ENCODE assay signal across 8 cellular contexts in genomic region chr12:121801601-121802484, GRCh38. TPM values are rescaled to one million over a fixed set of nuclear protein-coding genes. Genes with fewer than 3 reads are reported as not detected.
DNase-seq lines count a peak whose midpoint lies in the region; ATAC-seq, FAIRE-seq and TF ChIP-seq lines count a peak whose summit lies in the region.

No MANE protein-coding gene starts in this region.

- BruUV-seq in IMR-90 (replicated peaks; lab: Mats Ljungman, UMichigan) = TSS peak; percentile 55
- TSS peak; percentile 50 for BruUV-seq in HepG2 (replicated peaks; lab: Mats Ljungman, UMichigan)

- peaks cover 72% of the 10 kb centered on the region for H3K79me2 ChIP-seq in SK-N-SH (ENCODE audit: insufficient read depth)
- H3K79me2 ChIP-seq in HepG2 (ENCODE audit: insufficient read depth, low read length) = peaks cover 62% of the 10 kb centered on the region

- H3K36me3 ChIP-seq in IMR-90 (ENCODE audit: control insufficient read depth, insufficient read depth, low read length) = peaks cover 5% of the 10 kb centered on the region
- peaks cover 7% of the 10 kb centered on the region in 2 experiments for H3K36me3 ChIP-seq in SK-N-SH (replicated peaks in 1 of 2; ENCODE audit: control insufficient read depth in 1 of 2, insufficient read depth in 2 of 2, low read length in 1 of 2)
- no peaks in the 10 kb centered on the region for H3K36me3 ChIP-seq in HepG2 (replicated peaks in 1 of 2; ENCODE audit: control insufficient read depth in 1 of 2, insufficient read depth in 2 of 2, low read length in 2 of 2)

- H3K23ac ChIP-seq in IMR-90 (ENCODE audit: low read depth, low read length) = peak overlapping the region; percentile 100

- peaks cover 41% of the 10 kb centered on the region for H3F3A ChIP-seq in SK-N-SH (replicated peaks; ENCODE audit: insufficient read depth)

- H3K27me3 ChIP-seq in IMR-90 (ENCODE audit: control insufficient read depth, insufficient read depth, low read length) (no peaks in the 10 kb centered on the region), SK-N-SH (ENCODE audit: insufficient read depth) (no peaks in the 10 kb centered on the region), HepG2 (ENCODE audit: control insufficient read depth in 1 of 2, insufficient read depth in 2 of 2, low read length in 2 of 2) (no peaks in the 10 kb centered on the region; a peak in 1 of 5 replicates)

- H3K14ac ChIP-seq in IMR-90 (replicated peaks; ENCODE audit: low read depth, low read length) = peak overlapping the region; percentile 100

- peak overlapping the region; percentile 99 for H3K56ac ChIP-seq in IMR-90 (ENCODE audit: extremely low read depth, insufficient read depth, low read length)

- H4K20me1 ChIP-seq in IMR-90 (ENCODE audit: insufficient read depth, low read length) (peaks cover 24% of the 10 kb centered on the region), SK-N-SH (ENCODE audit: insufficient read depth) (peaks cover 8% of the 10 kb centered on the region), HepG2 (ENCODE audit: insufficient read depth, low read length) (0 out of 2 replicates have a peak, but pooled peaks cover under 1% of the 10 kb centered on the region)

- H3K79me1 ChIP-seq in IMR-90 (ENCODE audit: low read depth in 1 of 2, low read length in 2 of 2) = peaks cover 7 to 45% of the 10 kb centered on the region in 2 experiments; a peak in 3 of 4 replicates

- peak overlapping the region; percentile 68 for H2BK20ac ChIP-seq in IMR-90 (ENCODE audit: low read depth, low read length)

- H2BK5ac ChIP-seq in IMR-90 (ENCODE audit: low read depth, low read length, poor library complexity, severe bottlenecking) = peak overlapping the region; percentile 99

- peaks cover 4% of the 10 kb centered on the region; the same call in 1 of the 2 replicates for H3K9me1 ChIP-seq in IMR-90 (ENCODE audit: insufficient read depth, low read length)

- TF ChIP-seq CTCF in IMR-90 (conservative IDR thresholded peaks at IDR 0.05; ENCODE audit: low read depth, low read length) (no peak), SK-N-SH (IDR thresholded peaks at IDR 0.05) (no peak), cardiac fibroblast (IDR thresholded peaks at IDR 0.05; ENCODE audit: low read depth, low read length) (no peak), HepG2 (CRISPR knock-in tag; IDR thresholded peaks at IDR 0.05) (no peak)

- dilution Hi-C loops in IMR-90 (cut with HindIII; ENCODE audit: low sequenced_read_pairs, unreplicated experiment) = no loop called here

- in situ Hi-C loops in IMR-90 (cut with MboI; ENCODE audit: low sequenced_read_pairs) = no loop called here
- in situ Hi-C loops in HepG2 (cut with HindIII; ENCODE audit: extremely low pct_ligation_motif_present, low pct_unique_long_range_greater_than_20kb) = no loop called here

- POLR2A ChIA-PET in IMR-90 (lab: Charles Lee; ENCODE audit: unreplicated experiment) (interaction anchor here (0.6 to 3.4 kb wide), 2 partner anchors 9 to 108 kb away, joined by 13 to 20 read pairs; no protein-coding TSS in a partner anchor), SK-N-SH (lab: Yijun Ruan, JAX) (interaction anchor here (1.2 to 3.4 kb wide), 3 partner anchors 9 to 87 kb away, joined by 3 to 30 read pairs (median 3); partner anchors contain the start of gene PSMD9), HepG2 (lab: Yijun Ruan, JAX) (interaction anchor here (0.5 to 14.5 kb wide), 14 partner anchors 4 to 123 kb away, joined by 3 to 393 read pairs (median 8); partner anchors contain the start of genes HPD, PSMD9, RHOF and SETD1B)

- peak overlapping the region; percentile 99 for H4K91ac ChIP-seq in IMR-90 (ENCODE audit: insufficient read depth, low read depth, low read length)

- no CpG with 5 or more reads among the region's 18 CpGs for WGBS in IMR-90 (ENCODE audit: extremely low coverage in 2 of 2, insufficient read length in 1 of 2), 2 experiments
- 4% methylated on average over 18 of the region's 18 CpGs for WGBS in SK-N-SH (ENCODE audit: low lambda C conversion rate)
- WGBS in HepG2 (ENCODE audit: low lambda C conversion rate) = 1% methylated on average over 18 of the region's 18 CpGs

- H4K8ac ChIP-seq in IMR-90 (ENCODE audit: low read depth in 2 of 2, low read length in 2 of 2) = peak overlapping the region; percentile 93 to 99

- peak overlapping the region; percentile 100 for H4K5ac ChIP-seq in IMR-90 (ENCODE audit: low read depth, low read length)

- H3K4me1 ChIP-seq in IMR-90 (ENCODE audit: control insufficient read depth, insufficient read depth, low read length) (peaks cover 31% of the 10 kb centered on the region), SK-N-SH (ENCODE audit: control insufficient read depth in 1 of 2, insufficient read depth in 2 of 2, low read depth in 1 of 2, low read length in 1 of 2) (peaks cover 26 to 39% of the 10 kb centered on the region in 2 experiments), HepG2 (ENCODE audit: insufficient read depth, low read length) (peaks cover 41% of the 10 kb centered on the region)

- ATAC-seq in IMR-90 (ENCODE audit: low read depth) = no peak
- no peak for ATAC-seq in HepG2
- ATAC-seq in GM18520 (IDR thresholded peaks at IDR 0.05; ENCODE audit: unreplicated experiment) = no peak
- ATAC-seq in HG02763 (IDR thresholded peaks at IDR 0.05; ENCODE audit: unreplicated experiment) = no peak

- no peak for FAIRE-seq in HepG2 (lab: Jason Lieb, UNC)

- H2AK5ac ChIP-seq in IMR-90 (ENCODE audit: low read depth, low read length) = peak overlapping the region; percentile 87

- peak overlapping the region; percentile 77; the same call in 2 of the 3 replicates for H2BK15ac ChIP-seq in IMR-90 (ENCODE audit: low read depth, low read length)

- no peaks in the 10 kb centered on the region for H3K9me2 ChIP-seq in SK-N-SH

- peak overlapping the region; percentile 100 for H2AK9ac ChIP-seq in IMR-90 (replicated peaks; ENCODE audit: low read depth, low read length, poor library complexity)

- no peaks in the 10 kb centered on the region for H3K9me3 ChIP-seq in IMR-90 (ENCODE audit: control insufficient read depth, insufficient read depth, low read length)
- H3K9me3 ChIP-seq in SK-N-SH = no peaks in the 10 kb centered on the region
- no peaks in the 10 kb centered on the region for H3K9me3 ChIP-seq in HepG2 (ENCODE audit: low read length)

- intact Hi-C loops in IMR-90 (cut with micrococcal nuclease) = no loop called here
- intact Hi-C loops in HepG2 (cut with micrococcal nuclease; ENCODE audit: unreplicated experiment) = no loop called here

- DNase-seq in CD1c-positive myeloid dendritic cell (ENCODE audit: extremely low spot score) (peak; percentile 34), IMR-90 (peak; percentile 45), SK-N-SH (no peak), cardiac fibroblast (ENCODE audit: low read depth in 2 of 2) (peak; percentile 66 to 79), HepG2 (ENCODE audit: low spot score) (no peak), substantia nigra (lab: John Stamatoyannopoulos, UW) (peak in 11 of 49 donors; percentile 16 to 56 (median 48))

- peak overlapping the region; percentile 99 for H3K18ac ChIP-seq in IMR-90 (ENCODE audit: low read depth, low read length)

- TF ChIP-seq POLR2A in IMR-90 (IDR thresholded peaks at IDR 0.05; ENCODE audit: low read depth, low read length) (no peak), HepG2 (IDR thresholded peaks at IDR 0.05; ENCODE audit: insufficient read depth in 1 of 2, low read depth in 2 of 2, low read length in 2 of 2) (no peak; a peak in 1 of 4 replicates)

- H3K9ac ChIP-seq in IMR-90 (ENCODE audit: low read depth, low read length) (peak overlapping the region; percentile 93), SK-N-SH (peak overlapping the region; percentile 88), HepG2 (ENCODE audit: insufficient read depth, low read depth, low read length) (peak overlapping the region; percentile 98)

- CTCF ChIA-PET in IMR-90 (lab: Yijun Ruan, JAX) = interaction anchor here (0.9 to 2.3 kb wide), 3 partner anchors 8 to 86 kb away, joined by 3 to 8 read pairs (median 6); partner anchors contain the start of genes PSMD9 and RHOF
- CTCF ChIA-PET in SK-N-SH (lab: Yijun Ruan, JAX) = interaction anchor here (0.7 to 18.3 kb wide), 6 partner anchors 7 to 86 kb away, joined by 3 to 675 read pairs (median 10); partner anchors contain the start of genes PSMD9, RHOF and SETD1B
- CTCF ChIA-PET in HepG2 (lab: Yijun Ruan, JAX; ENCODE audit: low intra/inter-chr PET ratio, low total read pairs) = no interaction called here

- H3K27ac ChIP-seq in IMR-90 (ENCODE audit: insufficient read depth, low read length) (peak overlapping the region; percentile 97), SK-N-SH (ENCODE audit: low read depth in 2 of 2, low read length in 1 of 2) (peak overlapping the region; percentile 98 to 99), HepG2 (ENCODE audit: extremely low read length, insufficient read depth, low read length) (peak overlapping the region; percentile 99), substantia nigra (ENCODE audit: low read depth, low read length, poor library complexity, severe bottlenecking) (peak overlapping the region; percentile 100)

- no peak for TF ChIP-seq RAD21 in IMR-90 (IDR thresholded peaks at IDR 0.05; ENCODE audit: low read length)
- no peak for TF ChIP-seq RAD21 in SK-N-SH (IDR thresholded peaks at IDR 0.05; ENCODE audit: low read length)
- no peak for TF ChIP-seq RAD21 in HepG2 (CRISPR knock-in tag; IDR thresholded peaks at IDR 0.05)

- H2AFZ ChIP-seq in IMR-90 (replicated peaks; ENCODE audit: low read length, poor library complexity) (peak overlapping the region; percentile 67), SK-N-SH (ENCODE audit: low read depth) (no peak overlapping the region), HepG2 (ENCODE audit: low read length) (no peak overlapping the region)

- H3K4me2 ChIP-seq in IMR-90 (ENCODE audit: low read depth, low read length) = peak overlapping the region; percentile 96
- peak overlapping the region; percentile 77 for H3K4me2 ChIP-seq in SK-N-SH
- peak overlapping the region; percentile 96 for H3K4me2 ChIP-seq in HepG2 (ENCODE audit: low read depth, low read length)

- H3K4ac ChIP-seq in IMR-90 (ENCODE audit: low read depth, low read length) = peak overlapping the region; percentile 99

- H3K4me3 ChIP-seq in IMR-90 (ENCODE audit: insufficient read depth, low read depth, low read length) (peak overlapping the region; percentile 52), SK-N-SH (ENCODE audit: low read depth in 2 of 2, low read length in 1 of 2) (peak overlapping the region; percentile 70 to 73), cardiac fibroblast (replicated peaks in 1 of 2; ENCODE audit: low read depth in 2 of 2, low read length in 2 of 2) (peak overlapping the region; percentile 66 to 69), HepG2 (replicated peaks in 1 of 3; ENCODE audit: insufficient read depth in 1 of 3, low read depth in 2 of 3, low read length in 3 of 3) (peak overlapping the region; percentile 71 to 80 (median 79))

- H2BK120ac ChIP-seq in IMR-90 (ENCODE audit: low read depth, low read length) = peak overlapping the region; percentile 88

- TF ChIP-seq EP300 in SK-N-SH (IDR thresholded peaks at IDR 0.05; ENCODE audit: borderline replicate concordance in 1 of 2, low read depth in 1 of 2, low read length in 1 of 2) (no peak), HepG2 (IDR thresholded peaks at IDR 0.05; ENCODE audit: low read depth in 2 of 2, low read length in 2 of 2) (no peak), HepG2 (CRISPR knock-in tag; IDR thresholded peaks at IDR 0.05; ENCODE audit: borderline replicate concordance) (no peak)

RNA-seq across cellular contexts. Expression of gene SETD1B, which starts 2.0 kb away (rescaled TPM):
- 0.83 and 0.90 TPM in 2 replicates for total RNA-seq in IMR-90 (2012; rRNA removed)
- polyA plus RNA-seq in IMR-90 (2012; rRNA removed) = 5.1 and 5.5 TPM in 2 replicates
- 3.1 and 3.5 TPM in 2 replicates for polyA plus RNA-seq in IMR-90 (2012; cell fraction: cytosol; rRNA removed)
- polyA plus RNA-seq in IMR-90 (2012; cell fraction: nucleus; rRNA removed; ENCODE audit: low replicate concordance) = 14.8 and 15.1 TPM in 2 replicates
- polyA plus RNA-seq in SK-N-SH (2012; rRNA removed) = 1.2 and 2.0 TPM in 2 replicates
- 1.5 and 1.8 TPM in 2 replicates for polyA plus RNA-seq in SK-N-SH (2012; cell fraction: cytosol; rRNA removed)
- polyA plus RNA-seq in SK-N-SH (2012; cell fraction: nucleus; rRNA removed) = 8.4 and 11.5 TPM in 2 replicates
- total RNA-seq in HepG2 (2016; rRNA removed; fragmentation: Illumina TruSeq; extraction: Trizol) = 1.4 and 1.8 TPM in 2 replicates
- 0.40 and 0.44 TPM in 2 replicates for total RNA-seq in HepG2 (2016; cell fraction: cytosol; rRNA removed; fragmentation: Illumina TruSeq; extraction: Trizol; ENCODE audit: low read depth)
- 1.3 TPM in 2 replicates for total RNA-seq in HepG2 (2016; cell fraction: insoluble cytoplasmic fraction; rRNA removed; fragmentation: Illumina TruSeq; extraction: Trizol)
- total RNA-seq in HepG2 (2016; cell fraction: membrane; rRNA removed; fragmentation: Illumina TruSeq; extraction: Trizol) = 1.3 and 1.4 TPM in 2 replicates
- 2.7 and 3.3 TPM in 2 replicates for total RNA-seq in HepG2 (2016; cell fraction: nucleus; rRNA removed; fragmentation: Illumina TruSeq; extraction: Trizol)
- 1.1 and 1.3 TPM in 2 replicates for polyA plus RNA-seq in HepG2 (2011; rRNA removed)
- polyA plus RNA-seq in HepG2 (2011; cell fraction: cytosol; rRNA removed) = 0.43 and 0.51 TPM in 2 replicates
- 9.3 TPM in 2 replicates for polyA plus RNA-seq in HepG2 (2011; cell fraction: nucleus; rRNA removed)
- 4.2 and 6.2 TPM in 2 replicates for polyA plus RNA-seq in HepG2 (2012)
- polyA plus RNA-seq in HepG2 (2016; cell fraction: cytosol; fragmentation: Illumina TruSeq; extraction: Trizol; ENCODE audit: low read depth) = 0.32 and 0.34 TPM in 2 replicates
- polyA plus RNA-seq in HepG2 (2016; cell fraction: insoluble cytoplasmic fraction; fragmentation: Illumina TruSeq; extraction: Trizol; ENCODE audit: low read depth) = 2.6 and 3.8 TPM in 2 replicates
- 0.70 and 0.76 TPM in 2 replicates for polyA plus RNA-seq in HepG2 (2016; cell fraction: membrane; fragmentation: Illumina TruSeq; extraction: Trizol; ENCODE audit: low read depth)
- 16.0 and 18.9 TPM in 2 replicates for polyA plus RNA-seq in HepG2 (2016; cell fraction: nucleus; fragmentation: Illumina TruSeq; extraction: Trizol; ENCODE audit: insufficient read depth, low read depth)
- polyA minus RNA-seq in HepG2 (2011; rRNA and poly(A)+ RNA removed; ENCODE audit: low replicate concordance) = 2.1 and 4.2 TPM in 2 replicates
- polyA minus RNA-seq in HepG2 (2011; cell fraction: cytosol; rRNA and poly(A)+ RNA removed) = 1.8 and 2.5 TPM in 2 replicates
- 3.6 and 4.4 TPM in 2 replicates for polyA minus RNA-seq in HepG2 (2011; cell fraction: nucleus; rRNA and poly(A)+ RNA removed)

RNA-seq across cellular contexts. Expression of gene RHOF, which starts 8.4 kb away (rescaled TPM):
- total RNA-seq in IMR-90 (2012; rRNA removed) (3.0 and 3.9 TPM in 2 replicates), HepG2 (2016; rRNA removed; fragmentation: Illumina TruSeq; extraction: Trizol) (11.0 and 14.6 TPM in 2 replicates)
- polyA plus RNA-seq in IMR-90 (2012; rRNA removed) (5.1 and 5.3 TPM in 2 replicates), SK-N-SH (2012; rRNA removed) (5.0 and 5.3 TPM in 2 replicates), HepG2 (2011; rRNA removed) (31.3 and 32.2 TPM in 2 replicates)
- polyA plus RNA-seq in IMR-90 (2012; cell fraction: cytosol; rRNA removed) = 4.7 and 7.8 TPM in 2 replicates
- polyA plus RNA-seq in IMR-90 (2012; cell fraction: nucleus; rRNA removed; ENCODE audit: low replicate concordance) = 14.0 and 15.7 TPM in 2 replicates
- 2.3 and 2.8 TPM in 2 replicates for polyA plus RNA-seq in SK-N-SH (2012; cell fraction: cytosol; rRNA removed)
- polyA plus RNA-seq in SK-N-SH (2012; cell fraction: nucleus; rRNA removed) = 19.5 and 20.2 TPM in 2 replicates
- total RNA-seq in HepG2 (2016; cell fraction: cytosol; rRNA removed; fragmentation: Illumina TruSeq; extraction: Trizol; ENCODE audit: low read depth) = 10.8 and 12.5 TPM in 2 replicates
- total RNA-seq in HepG2 (2016; cell fraction: insoluble cytoplasmic fraction; rRNA removed; fragmentation: Illumina TruSeq; extraction: Trizol) = 9.8 and 14.8 TPM in 2 replicates
- total RNA-seq in HepG2 (2016; cell fraction: membrane; rRNA removed; fragmentation: Illumina TruSeq; extraction: Trizol) = 18.2 and 24.9 TPM in 2 replicates
- total RNA-seq in HepG2 (2016; cell fraction: nucleus; rRNA removed; fragmentation: Illumina TruSeq; extraction: Trizol) = 14.1 and 17.3 TPM in 2 replicates
- 28.4 and 38.7 TPM in 2 replicates for polyA plus RNA-seq in HepG2 (2011; cell fraction: cytosol; rRNA removed)
- polyA plus RNA-seq in HepG2 (2011; cell fraction: nucleus; rRNA removed) = 37.5 and 40.2 TPM in 2 replicates
- polyA plus RNA-seq in HepG2 (2012) = 10.8 and 12.9 TPM in 2 replicates
- polyA plus RNA-seq in HepG2 (2016; cell fraction: cytosol; fragmentation: Illumina TruSeq; extraction: Trizol; ENCODE audit: low read depth) = 19.8 and 23.7 TPM in 2 replicates
- polyA plus RNA-seq in HepG2 (2016; cell fraction: insoluble cytoplasmic fraction; fragmentation: Illumina TruSeq; extraction: Trizol; ENCODE audit: low read depth) = 19.7 and 25.0 TPM in 2 replicates
- polyA plus RNA-seq in HepG2 (2016; cell fraction: membrane; fragmentation: Illumina TruSeq; extraction: Trizol; ENCODE audit: low read depth) = 27.0 and 27.4 TPM in 2 replicates
- 24.9 and 31.1 TPM in 2 replicates for polyA plus RNA-seq in HepG2 (2016; cell fraction: nucleus; fragmentation: Illumina TruSeq; extraction: Trizol; ENCODE audit: insufficient read depth, low read depth)
- polyA minus RNA-seq in HepG2 (2011; rRNA and poly(A)+ RNA removed; ENCODE audit: low replicate concordance) = 46.1 and 174 TPM in 2 replicates
- polyA minus RNA-seq in HepG2 (2011; cell fraction: cytosol; rRNA and poly(A)+ RNA removed) = 32.2 and 38.9 TPM in 2 replicates
- polyA minus RNA-seq in HepG2 (2011; cell fraction: nucleus; rRNA and poly(A)+ RNA removed) = 32.4 and 35.6 TPM in 2 replicates

RNA-seq across cellular contexts. Expression of gene HPD, which starts 56.8 kb away (rescaled TPM):
- 0.18 TPM in 1 of 2 replicates, not detected in the other for total RNA-seq in IMR-90 (2012; rRNA removed)
- polyA plus RNA-seq in IMR-90 (2012; rRNA removed) = 0.14 and 0.15 TPM in 2 replicates
- polyA plus RNA-seq in IMR-90 (2012; cell fraction: cytosol; rRNA removed) = 0.08 and 0.13 TPM in 2 replicates
- polyA plus RNA-seq in IMR-90 (2012; cell fraction: nucleus; rRNA removed; ENCODE audit: low replicate concordance) = 0.38 and 0.45 TPM in 2 replicates
- 1.8 and 1.9 TPM in 2 replicates for polyA plus RNA-seq in SK-N-SH (2012; rRNA removed)
- 2.0 TPM in 2 replicates for polyA plus RNA-seq in SK-N-SH (2012; cell fraction: cytosol; rRNA removed)
- 2.2 and 2.8 TPM in 2 replicates for polyA plus RNA-seq in SK-N-SH (2012; cell fraction: nucleus; rRNA removed)
- 120 and 138 TPM in 2 replicates for total RNA-seq in HepG2 (2016; rRNA removed; fragmentation: Illumina TruSeq; extraction: Trizol)
- total RNA-seq in HepG2 (2016; cell fraction: cytosol; rRNA removed; fragmentation: Illumina TruSeq; extraction: Trizol; ENCODE audit: low read depth) = 101 and 114 TPM in 2 replicates
- total RNA-seq in HepG2 (2016; cell fraction: insoluble cytoplasmic fraction; rRNA removed; fragmentation: Illumina TruSeq; extraction: Trizol) = 120 and 121 TPM in 2 replicates
- 212 and 224 TPM in 2 replicates for total RNA-seq in HepG2 (2016; cell fraction: membrane; rRNA removed; fragmentation: Illumina TruSeq; extraction: Trizol)
- total RNA-seq in HepG2 (2016; cell fraction: nucleus; rRNA removed; fragmentation: Illumina TruSeq; extraction: Trizol) = 62.9 and 70.7 TPM in 2 replicates
- 195 and 197 TPM in 2 replicates for polyA plus RNA-seq in HepG2 (2011; rRNA removed)
- 257 and 265 TPM in 2 replicates for polyA plus RNA-seq in HepG2 (2011; cell fraction: cytosol; rRNA removed)
- polyA plus RNA-seq in HepG2 (2011; cell fraction: nucleus; rRNA removed) = 119 and 130 TPM in 2 replicates
- 157 and 186 TPM in 2 replicates for polyA plus RNA-seq in HepG2 (2012)
- 191 and 212 TPM in 2 replicates for polyA plus RNA-seq in HepG2 (2016; cell fraction: cytosol; fragmentation: Illumina TruSeq; extraction: Trizol; ENCODE audit: low read depth)
- polyA plus RNA-seq in HepG2 (2016; cell fraction: insoluble cytoplasmic fraction; fragmentation: Illumina TruSeq; extraction: Trizol; ENCODE audit: low read depth) = 130 and 165 TPM in 2 replicates
- polyA plus RNA-seq in HepG2 (2016; cell fraction: membrane; fragmentation: Illumina TruSeq; extraction: Trizol; ENCODE audit: low read depth) = 312 and 339 TPM in 2 replicates
- 122 and 126 TPM in 2 replicates for polyA plus RNA-seq in HepG2 (2016; cell fraction: nucleus; fragmentation: Illumina TruSeq; extraction: Trizol; ENCODE audit: insufficient read depth, low read depth)
- polyA minus RNA-seq in HepG2 (2011; rRNA and poly(A)+ RNA removed; ENCODE audit: low replicate concordance) = 5.0 and 114 TPM in 2 replicates
- polyA minus RNA-seq in HepG2 (2011; cell fraction: cytosol; rRNA and poly(A)+ RNA removed) = 74.4 and 100 TPM in 2 replicates
- polyA minus RNA-seq in HepG2 (2011; cell fraction: nucleus; rRNA and poly(A)+ RNA removed) = 56.0 and 68.5 TPM in 2 replicates

Comparison
In these comparisons a context has a peak if more than half of its experiments do, and no peak if none do; other contexts are left out.
1. DNase-seq: peak in CD1c-positive myeloid dendritic cell (single experiment), IMR-90 (single experiment) and cardiac fibroblast (2 of 2); none in SK-N-SH (single experiment) and HepG2 (single experiment).
2. RNA of gene HPD, which starts 56.8 kb away (polyA plus RNA-seq): 119 to 339 TPM in HepG2; 1.8 to 2.8 TPM in SK-N-SH and 0.08 to 0.45 TPM in IMR-90; every median in the first group is over 10 times any median in the second.
3. Peak in every context shown above with its lines, with median percentiles within 50 percentile points of each other: H3K27ac ChIP-seq, H3K4me2 ChIP-seq, H3K4me3 ChIP-seq and H3K9ac ChIP-seq.